41 cellular contexts compared by ENCODE assay signal in the genomic region with DNA sequence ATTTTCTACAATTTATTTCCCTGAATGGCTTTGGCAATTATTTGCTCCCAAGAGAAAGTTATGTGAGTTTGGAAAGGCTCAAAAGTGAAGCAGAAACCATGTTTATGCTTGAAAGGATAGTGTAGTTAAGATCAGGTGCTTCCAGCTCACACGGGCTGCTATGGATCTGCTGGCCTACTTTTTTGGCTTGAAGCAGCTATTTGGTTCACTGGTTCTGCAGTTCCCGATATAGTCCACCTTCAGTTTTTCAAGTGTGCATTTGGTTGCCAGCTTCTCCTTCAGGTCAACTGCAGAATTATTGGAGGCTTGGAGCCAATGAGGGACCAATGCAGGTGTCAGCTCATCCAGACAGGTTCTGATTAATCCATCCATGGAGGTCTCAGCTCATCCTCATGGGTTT.
"Had no signal": no experiment of that assay in that cellular context is flagged by ENCODE, and none has a peak within 500 bp of the region (broad histone marks: within the 10 kb centered on the region; RNA-seq: fewer than 3 reads in every experiment).

No MANE protein-coding gene starts in this region.

- H3K4me3 ChIP-seq: adrenal gland, ascending aorta, body of pancreas, breast epithelium, cardiac muscle cell had no signal

- H3K27ac ChIP-seq: adrenal gland, ascending aorta, body of pancreas, brain microvascular endothelial cell, breast epithelium, cardiac muscle cell had no signal

- FAIRE-seq: astrocyte, bronchial epithelial cell had no signal

- H3K4me1 Mint-ChIP-seq: activated naive CD4-positive, alpha-beta T cell treated with anti-CD3 and anti-CD28 coated beads, Interleukin-2, amount 10 ng/mL, durations not matched to agents 7 days and 5 days; activated naive CD4-positive, alpha-beta T cell treated with anti-CD3 and anti-CD28 coated beads, Interleukin-2, amount 50 U/mL, for 24 hours; activated naive CD8-positive, alpha-beta T cell treated with anti-CD3 and anti-CD28 coated beads, Interleukin-2, amount 10 ng/mL, durations not matched to agents 7 days and 5 days; activated naive CD8-positive, alpha-beta T cell treated with anti-CD3 and anti-CD28 coated beads, Interleukin-2, amount 50 U/mL, for 24 hours; activated T-helper 17 cell treated with anti-CD3 and anti-CD28 coated beads, Interleukin-2, amount 50 U/mL, for 72 hours; central memory CD8-positive, alpha-beta T cell had no signal

- ATAC-seq: activated naive CD4-positive, alpha-beta T cell treated with anti-CD3 and anti-CD28 coated beads, Interleukin-2, amount 50 U/mL, for 72 hours; activated naive CD8-positive, alpha-beta T cell treated with anti-CD3 and anti-CD28 coated beads, Interleukin-2, amount 50 U/mL, for 24 hours; activated T-cell treated with anti-CD3 and anti-CD28 coated beads, Interleukin-2, amount 50 U/mL, for 4 hours; activated T-cell treated with anti-CD3 and anti-CD28 coated beads, Interleukin-2, amount 50 U/mL, for 72 hours; activated T-helper 17 cell treated with anti-CD3 and anti-CD28 coated beads, Interleukin-2, amount 50 U/mL, for 72 hours; body of pancreas had no signal

- H3K4me1 ChIP-seq: adrenal gland, body of pancreas, breast epithelium had no signal

- H3K27ac Mint-ChIP-seq: activated naive CD4-positive, alpha-beta T cell treated with anti-CD3 and anti-CD28 coated beads for 36 hours; activated naive CD4-positive, alpha-beta T cell treated with anti-CD3 and anti-CD28 coated beads, Interleukin-2, amount 10 ng/mL, durations not matched to agents 7 days and 5 days; activated naive CD4-positive, alpha-beta T cell treated with anti-CD3 and anti-CD28 coated beads, Interleukin-2, amount 50 U/mL, for 24 hours; activated naive CD4-positive, alpha-beta T cell treated with anti-CD3 and anti-CD28 coated beads, Interleukin-2, amount 50 U/mL, for 72 hours; activated naive CD8-positive, alpha-beta T cell; activated naive CD8-positive, alpha-beta T cell treated with anti-CD3 and anti-CD28 coated beads for 36 hours; activated naive CD8-positive, alpha-beta T cell treated with anti-CD3 and anti-CD28 coated beads, Interleukin-2, amount 10 ng/mL, durations not matched to agents 7 days and 5 days; activated naive CD8-positive, alpha-beta T cell treated with anti-CD3 and anti-CD28 coated beads, Interleukin-2, amount 50 U/mL, for 24 hours; activated T-cell treated with anti-CD3 and anti-CD28 coated beads, Interleukin-2, amount 50 U/mL, for 24 hours; activated T-cell treated with anti-CD3 and anti-CD28 coated beads, Interleukin-2, amount 50 U/mL, for 72 hours; activated T-helper 1 cell treated with anti-CD3 and anti-CD28 coated beads, Interleukin-12 subunit alpha, Interleukin-12 subunit beta, Interleukin-2, Interleukin-4 antibody, amounts not matched to agents 30 ng/mL and 10 ng/mL and 1 ng/mL, durations not matched to agents 14 hours and 24 hours and 36 hours; activated T-helper 17 cell treated with anti-CD3 and anti-CD28 coated beads, Interleukin-2, amount 50 U/mL, for 72 hours; activated T-helper 2 cell treated with anti-CD3 and anti-CD28 coated beads, Interferon-gamma antibody, Interleukin-2, Interleukin-4, amounts not matched to agents 10 μg/mL and 5 μg/mL and 100 μg/mL, durations not matched to agents 14 hours and 24 hours and 36 hours; brain had no signal

- H3K9me3 ChIP-seq: adrenal gland, ascending aorta, body of pancreas, breast epithelium had no signal

- H3K4me3 Mint-ChIP-seq: activated naive CD4-positive, alpha-beta T cell treated with anti-CD3 and anti-CD28 coated beads for 36 hours; activated naive CD4-positive, alpha-beta T cell treated with anti-CD3 and anti-CD28 coated beads, Interleukin-2, amount 10 ng/mL, durations not matched to agents 7 days and 5 days; activated naive CD4-positive, alpha-beta T cell treated with anti-CD3 and anti-CD28 coated beads, Interleukin-2, amount 50 U/mL, for 24 hours; activated naive CD8-positive, alpha-beta T cell; activated naive CD8-positive, alpha-beta T cell treated with anti-CD3 and anti-CD28 coated beads for 36 hours; activated naive CD8-positive, alpha-beta T cell treated with anti-CD3 and anti-CD28 coated beads, Interleukin-2, amount 10 ng/mL, durations not matched to agents 7 days and 5 days; activated naive CD8-positive, alpha-beta T cell treated with anti-CD3 and anti-CD28 coated beads, Interleukin-2, amount 50 U/mL, for 24 hours; activated T-cell treated with anti-CD3 and anti-CD28 coated beads, Interleukin-2, amount 50 U/mL, for 24 hours; activated T-cell treated with anti-CD3 and anti-CD28 coated beads, Interleukin-2, amount 50 U/mL, for 4 hours; activated T-cell treated with anti-CD3 and anti-CD28 coated beads, Interleukin-2, amount 50 U/mL, for 72 hours; activated T-helper 1 cell treated with anti-CD3 and anti-CD28 coated beads, Interleukin-12 subunit alpha, Interleukin-12 subunit beta, Interleukin-2, Interleukin-4 antibody, amounts not matched to agents 30 ng/mL and 10 ng/mL and 1 ng/mL, durations not matched to agents 14 hours and 24 hours and 36 hours; activated T-helper 17 cell treated with anti-CD3 and anti-CD28 coated beads, Interleukin-2, amount 50 U/mL, for 72 hours; brain; central memory CD8-positive, alpha-beta T cell had no signal

- H3K9me3 Mint-ChIP-seq: activated naive CD4-positive, alpha-beta T cell treated with anti-CD3 and anti-CD28 coated beads for 36 hours; activated naive CD4-positive, alpha-beta T cell treated with anti-CD3 and anti-CD28 coated beads, Interleukin-2, amount 10 ng/mL, durations not matched to agents 7 days and 5 days; activated naive CD4-positive, alpha-beta T cell treated with anti-CD3 and anti-CD28 coated beads, Interleukin-2, amount 50 U/mL, for 24 hours; activated naive CD4-positive, alpha-beta T cell treated with anti-CD3 and anti-CD28 coated beads, Interleukin-2, amount 50 U/mL, for 72 hours; activated naive CD8-positive, alpha-beta T cell treated with anti-CD3 and anti-CD28 coated beads for 36 hours; activated naive CD8-positive, alpha-beta T cell treated with anti-CD3 and anti-CD28 coated beads, Interleukin-2, amount 10 ng/mL, durations not matched to agents 7 days and 5 days; activated T-cell treated with anti-CD3 and anti-CD28 coated beads, Interleukin-2, amount 50 U/mL, for 24 hours; activated T-cell treated with anti-CD3 and anti-CD28 coated beads, Interleukin-2, amount 50 U/mL, for 4 hours; activated T-cell treated with anti-CD3 and anti-CD28 coated beads, Interleukin-2, amount 50 U/mL, for 72 hours; activated T-helper 1 cell treated with anti-CD3 and anti-CD28 coated beads, Interleukin-12 subunit alpha, Interleukin-12 subunit beta, Interleukin-2, Interleukin-4 antibody, amounts not matched to agents 30 ng/mL and 10 ng/mL and 1 ng/mL, durations not matched to agents 14 hours and 24 hours and 36 hours; activated T-helper 2 cell treated with anti-CD3 and anti-CD28 coated beads, Interferon-gamma antibody, Interleukin-2, Interleukin-4, amounts not matched to agents 10 μg/mL and 5 μg/mL and 100 μg/mL, durations not matched to agents 14 hours and 24 hours and 36 hours had no signal

- H3K36me3 ChIP-seq: adrenal gland, ascending aorta, brain microvascular endothelial cell, breast epithelium, cardiac muscle cell had no signal

- H3K27me3 Mint-ChIP-seq: activated naive CD4-positive, alpha-beta T cell treated with anti-CD3 and anti-CD28 coated beads, Interleukin-2, amount 10 ng/mL, durations not matched to agents 7 days and 5 days; activated naive CD4-positive, alpha-beta T cell treated with anti-CD3 and anti-CD28 coated beads, Interleukin-2, amount 50 U/mL, for 24 hours; activated naive CD8-positive, alpha-beta T cell; activated naive CD8-positive, alpha-beta T cell treated with anti-CD3 and anti-CD28 coated beads for 36 hours; activated naive CD8-positive, alpha-beta T cell treated with anti-CD3 and anti-CD28 coated beads, Interleukin-2, amount 50 U/mL, for 24 hours; activated T-cell treated with anti-CD3 and anti-CD28 coated beads, Interleukin-2, amount 50 U/mL, for 24 hours; activated T-helper 17 cell treated with anti-CD3 and anti-CD28 coated beads, Interleukin-2, amount 50 U/mL, for 72 hours; brain; central memory CD8-positive, alpha-beta T cell had no signal

- H3K27me3 ChIP-seq: adrenal gland, ascending aorta, body of pancreas, brain microvascular endothelial cell, breast epithelium, cardiac muscle cell had no signal

- DNase-seq: activated effector memory CD4-positive, alpha-beta T cell treated with anti-CD3 and anti-CD28 coated beads, Interleukin-2, amount 50 U/mL, for 16 hours; activated effector memory CD4-positive, alpha-beta T cell treated with Interleukin-2 at 50 U/mL for 16 hours; activated gamma-delta T cell; activated gamma-delta T cell treated with Interleukin-2 at 50 U/mL for 16 hours; activated naive CD4-positive, alpha-beta T cell; activated naive CD4-positive, alpha-beta T cell treated with anti-CD3 and anti-CD28 coated beads for 36 hours; activated naive CD4-positive, alpha-beta T cell treated with anti-CD3 and anti-CD28 coated beads, Interleukin-2, amount 10 ng/mL, durations not matched to agents 7 days and 5 days; activated naive CD4-positive, alpha-beta T cell treated with anti-CD3 and anti-CD28 coated beads, Interleukin-2, amount 50 U/mL, for 16 hours; activated naive CD4-positive, alpha-beta T cell treated with Interleukin-2 at 50 U/mL for 16 hours; activated naive CD8-positive, alpha-beta T cell treated with anti-CD3 and anti-CD28 coated beads for 36 hours; activated naive CD8-positive, alpha-beta T cell treated with anti-CD3 and anti-CD28 coated beads, Interleukin-2, amount 10 ng/mL, durations not matched to agents 7 days and 5 days; activated naive CD8-positive, alpha-beta T cell treated with anti-CD3 and anti-CD28 coated beads, Interleukin-2, amount 50 U/mL, for 24 hours; activated T-cell treated with anti-CD3 and anti-CD28 coated beads for 4 hours; activated T-cell treated with anti-CD3 and anti-CD28 coated beads, Interleukin-2, amount 50 U/mL, for 1 hour; activated T-cell treated with anti-CD3 and anti-CD28 coated beads, Interleukin-2, amount 50 U/mL, for 24 hours; activated T-cell treated with anti-CD3 and anti-CD28 coated beads, Interleukin-2, amount 50 U/mL, for 4 hours; activated T-cell treated with anti-CD3 and anti-CD28 coated beads, Interleukin-2, amount 50 U/mL, for 48 hours; activated T-cell treated with anti-CD3 and anti-CD28 coated beads, Interleukin-2, amount 50 U/mL, for 72 hours; adrenal gland; amniotic stem cell; amygdala; anterior cingulate cortex; aorta; body of pancreas; brain microvascular endothelial cell; caudate nucleus; central memory CD4-positive, alpha-beta T cell; cerebellar nuclear complex had no signal

- H3K36me3 Mint-ChIP-seq: activated naive CD4-positive, alpha-beta T cell treated with anti-CD3 and anti-CD28 coated beads, Interleukin-2, amount 10 ng/mL, durations not matched to agents 7 days and 5 days; activated naive CD4-positive, alpha-beta T cell treated with anti-CD3 and anti-CD28 coated beads, Interleukin-2, amount 50 U/mL, for 24 hours; activated naive CD4-positive, alpha-beta T cell treated with anti-CD3 and anti-CD28 coated beads, Interleukin-2, amount 50 U/mL, for 72 hours; activated naive CD8-positive, alpha-beta T cell; activated naive CD8-positive, alpha-beta T cell treated with anti-CD3 and anti-CD28 coated beads for 36 hours; activated naive CD8-positive, alpha-beta T cell treated with anti-CD3 and anti-CD28 coated beads, Interleukin-2, amount 10 ng/mL, durations not matched to agents 7 days and 5 days; brain had no signal
